In the genomic region with DNA sequence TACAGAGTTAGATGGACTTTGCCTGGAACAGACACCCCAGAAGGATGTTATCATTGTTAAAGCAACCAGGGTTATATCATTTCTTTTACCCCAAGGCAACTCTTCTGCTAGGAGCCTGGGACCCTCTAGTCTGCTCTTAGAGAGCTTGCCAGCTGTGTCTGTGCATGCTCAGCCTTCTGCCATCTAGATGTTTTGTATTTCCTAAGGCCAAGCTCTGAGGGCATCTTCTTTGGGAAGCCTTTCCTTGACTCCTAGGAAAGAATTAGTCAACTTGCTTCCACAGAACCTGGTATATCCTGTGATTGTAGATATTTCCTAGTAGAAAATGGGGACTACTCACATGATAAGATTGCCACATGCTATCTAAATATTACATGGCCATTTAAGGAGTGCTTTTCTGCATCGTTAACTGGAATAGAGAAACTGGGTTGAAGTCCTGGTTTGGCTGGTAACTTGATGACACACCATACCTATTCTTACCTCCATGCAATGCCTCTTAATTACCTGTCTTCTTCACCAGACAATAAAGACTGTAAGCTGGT, we compare ENCODE assay signal across 11 cellular contexts.
DNase-seq lines count a peak whose midpoint lies in the region; ATAC-seq, FAIRE-seq and TF ChIP-seq lines count a peak whose summit lies in the region.
"Had no signal": no experiment of that assay in that cellular context is flagged by ENCODE, and none has a peak within 500 bp of the region (broad histone marks: within the 10 kb centered on the region; RNA-seq: fewer than 3 reads in every experiment).

No MANE protein-coding gene starts in this region.

- H3K36me3 ChIP-seq in subcutaneous abdominal adipose tissue (ENCODE audit: control insufficient read depth in 5 of 5, insufficient read depth in 5 of 5, low read length in 5 of 5) (no peaks in the 10 kb centered on the region), kidney (ENCODE audit: control insufficient read depth in 1 of 2, insufficient read depth in 2 of 2, low read length in 2 of 2) (no peaks in the 10 kb centered on the region)

- H3K4me1 ChIP-seq in subcutaneous abdominal adipose tissue (ENCODE audit: control insufficient read depth in 5 of 5, insufficient read depth in 5 of 5, low read length in 5 of 5) (peaks cover 14 to 77% (median 66%) of the 10 kb centered on the region in 5 donors), kidney (ENCODE audit: control insufficient read depth in 1 of 2, insufficient read depth in 1 of 2, low read depth in 1 of 2, low read length in 2 of 2) (peaks cover 0 to 10% of the 10 kb centered on the region in 2 donors)

- H3K27ac Mint-ChIP-seq in T-helper 2 cell treated with Interferon-gamma antibody and Interleukin-4, amounts not matched to agents 5 μg/mL and 100 μg/mL, for 36 hours, result peak overlapping the region; percentile 93
- peak overlapping the region; percentile 54 for H3K27ac Mint-ChIP-seq in activated B cell treated with CpG ODN at 0.5 μM for 24 hours

- H3K9me3 Mint-ChIP-seq in T-helper 2 cell treated with Interferon-gamma antibody and Interleukin-4, amounts not matched to agents 5 μg/mL and 100 μg/mL, for 36 hours, result no peaks in the 10 kb centered on the region
- no peaks in the 10 kb centered on the region for H3K9me3 Mint-ChIP-seq in activated B cell treated with CpG ODN at 0.5 μM for 24 hours

- no peak for ATAC-seq in activated B cell treated with CpG ODN at 0.5 μM for 24 hours (ENCODE audit: low read depth)

- CTCF ChIA-PET in activated B cell treated with CpG ODN at 0.5 μM for 24 hours (lab: Charles Lee), result interaction anchor here (0.6 to 2.3 kb wide), 4 partner anchors 88 to 192 kb away, joined by 3 to 9 read pairs (median 4); a partner anchor contains a TSS

- H3K27ac ChIP-seq in subcutaneous abdominal adipose tissue (ENCODE audit: low read depth, low read length), result peak overlapping the region; percentile 69
- no peak overlapping the region for H3K27ac ChIP-seq in kidney (ENCODE audit: low read depth in 2 of 2, low read length in 2 of 2)
- H3K27ac ChIP-seq: parathyroid adenoma had no signal

- peaks cover 76% of the 10 kb centered on the region for H3K4me1 Mint-ChIP-seq in T-helper 2 cell treated with Interferon-gamma antibody and Interleukin-4, amounts not matched to agents 5 μg/mL and 100 μg/mL, for 36 hours (ENCODE audit: low read depth)
- peaks cover 82% of the 10 kb centered on the region for H3K4me1 Mint-ChIP-seq in activated B cell treated with CpG ODN at 0.5 μM for 24 hours

- no peaks in the 10 kb centered on the region for H3K27me3 Mint-ChIP-seq in T-helper 2 cell treated with Interferon-gamma antibody and Interleukin-4, amounts not matched to agents 5 μg/mL and 100 μg/mL, for 36 hours (ENCODE audit: low read depth)
- H3K27me3 Mint-ChIP-seq in activated B cell treated with CpG ODN at 0.5 μM for 24 hours, result no peaks in the 10 kb centered on the region

- intact Hi-C loops in activated B cell treated with CpG ODN at 0.5 μM for 24 hours (cut with micrococcal nuclease) (loop anchor here (2.0 to 5.0 kb wide), 2 partner anchors 14 to 36 kb away; no protein-coding TSS in a partner anchor), kidney (cut with DNase I) (no loop called here)

- H3K4me3 Mint-ChIP-seq in T-helper 2 cell treated with Interferon-gamma antibody and Interleukin-4, amounts not matched to agents 5 μg/mL and 100 μg/mL, for 36 hours, result peak overlapping the region; percentile 71
- H3K4me3 Mint-ChIP-seq in activated B cell treated with CpG ODN at 0.5 μM for 24 hours, result no peak overlapping the region

- peaks cover 32% of the 10 kb centered on the region for H3K36me3 Mint-ChIP-seq in T-helper 2 cell treated with Interferon-gamma antibody and Interleukin-4, amounts not matched to agents 5 μg/mL and 100 μg/mL, for 36 hours (ENCODE audit: low read depth)
- H3K36me3 Mint-ChIP-seq in activated B cell treated with CpG ODN at 0.5 μM for 24 hours (ENCODE audit: low read depth), result peaks cover 6% of the 10 kb centered on the region

- H3K9ac ChIP-seq in subcutaneous abdominal adipose tissue (ENCODE audit: low read length in 5 of 5), result no peak overlapping the region
- no peak overlapping the region for H3K9ac ChIP-seq in kidney (ENCODE audit: low read length in 2 of 2)
- H3K9ac ChIP-seq: parathyroid adenoma had no signal

- no peak overlapping the region for H3K4me3 ChIP-seq in fibroblast of the aortic adventitia (ENCODE audit: low read depth, low read length)
- no peak overlapping the region for H3K4me3 ChIP-seq in subcutaneous abdominal adipose tissue (ENCODE audit: low read depth in 1 of 5, low read length in 5 of 5)
- H3K4me3 ChIP-seq in kidney (ENCODE audit: low read length in 2 of 2), result no peak overlapping the region

- FAIRE-seq in kidney (lab: Jason Lieb, UNC), result no peak

- DNase-seq in T-helper 2 cell treated with Interferon-gamma antibody and Interleukin-4, amounts not matched to agents 5 μg/mL and 100 μg/mL, for 36 hours (ENCODE audit: low spot score), result no peak
- DNase-seq in T-helper 2 cell (no peak), activated B cell treated with CpG ODN at 0.5 μM for 24 hours (no peak), fibroblast of the aortic adventitia (ENCODE audit: low read depth) (peak; percentile 47), NCI-H1417 (lab: John Stamatoyannopoulos, UW) (no peak), kidney (no peak)
- DNase-seq in stimulated activated CD4-positive, alpha-beta T cell treated with anti-CD3 and anti-CD28 coated beads, Interleukin-15, amount 100 ng/mL, for 24 hours, result no peak
- DNase-seq: MV-4-11, Right ventricle myocardium superior had no signal

- POLR2A ChIA-PET in activated B cell treated with CpG ODN at 0.5 μM for 24 hours (lab: Charles Lee), result interaction anchor here (0.5 to 1.6 kb wide), 4 partner anchors 46 to 125 kb away, joined by 3 to 4 read pairs (median 4); no protein-coding TSS in a partner anchor

- H3K27me3 ChIP-seq in subcutaneous abdominal adipose tissue (ENCODE audit: control insufficient read depth in 5 of 5, insufficient read depth in 4 of 5, low read length in 5 of 5), result no peaks in the 10 kb centered on the region

- no peak for TF ChIP-seq CTCF in activated B cell treated with CpG ODN at 0.5 μM for 24 hours (IDR thresholded peaks at IDR 0.05)
- no peak for TF ChIP-seq CTCF in fibroblast of the aortic adventitia (IDR thresholded peaks at IDR 0.05; ENCODE audit: insufficient read depth, low read length)
- no peak for TF ChIP-seq CTCF in kidney (IDR thresholded peaks at IDR 0.05; ENCODE audit: borderline replicate concordance, extremely low read depth, insufficient read depth)

- H3K9me3 ChIP-seq in subcutaneous abdominal adipose tissue (ENCODE audit: control insufficient read depth in 5 of 5, low read length in 5 of 5), result no peaks in the 10 kb centered on the region
- H3K9me3 ChIP-seq in kidney (ENCODE audit: control insufficient read depth in 1 of 2, low read length in 2 of 2), result no peaks in the 10 kb centered on the region
